In genomic region chr7:40346554-40346953, GRCh38 we compare ENCODE assay signal across 23 cellular contexts.
"Had no signal": no experiment of that assay in that cellular context is flagged by ENCODE, and none has a peak within 500 bp of the region (broad histone marks: within the 10 kb centered on the region; RNA-seq: fewer than 3 reads in every experiment).

No MANE protein-coding gene starts in this region.

- DNase-seq: cortex of kidney; effector CD8-positive, alpha-beta T cell; effector memory CD8-positive, alpha-beta T cell; endodermal cell; erythroblast; esophagus squamous epithelium; foreskin fibroblast; foreskin melanocyte; gastrocnemius medialis; glutamatergic neuron; head of caudate nucleus; heart right ventricle; hippocampal formation; left cardiac atrium; left lung; left ventricle myocardium superior; lower lobe of right lung; mesenchymal stem cell; mucosa of descending colon; naive B cell; naive thymus-derived CD8-positive, alpha-beta T cell had no signal

- H3K9me3 ChIP-seq: esophagus squamous epithelium, gastrocnemius medialis, heart right ventricle, left lung, lower lobe of right lung, mucosa of descending colon had no signal

- H3K4me1 ChIP-seq: esophagus squamous epithelium, gastrocnemius medialis, heart right ventricle, left lung, lower lobe of right lung had no signal

- H3K36me3 ChIP-seq: esophagus squamous epithelium, gastrocnemius medialis, heart right ventricle, left lung, lower lobe of right lung had no signal

- H3K4me3 ChIP-seq: esophagus squamous epithelium, gastrocnemius medialis, heart right ventricle, left lung, lower lobe of right lung, mucosa of descending colon had no signal

- H3K27ac ChIP-seq: epithelial cell of prostate, esophagus squamous epithelium, gastrocnemius medialis, heart right ventricle, left lung, lower lobe of right lung had no signal

- ATAC-seq: effector memory CD8-positive, alpha-beta T cell; esophagus mucosa; gastrocnemius medialis; heart right ventricle; left cardiac atrium; left lung; left ventricle myocardium superior; lower lobe of right lung; mucosa of descending colon; naive thymus-derived CD8-positive, alpha-beta T cell had no signal

- H3K27me3 ChIP-seq: esophagus squamous epithelium, gastrocnemius medialis, heart right ventricle, left lung had no signal
